In genomic region chr6:168942646-168943045, GRCh38 we compare ENCODE assay signal across 28 cellular contexts.
"Had no signal": no experiment of that assay in that cellular context is flagged by ENCODE, and none has a peak within 500 bp of the region (broad histone marks: within the 10 kb centered on the region; RNA-seq: fewer than 3 reads in every experiment).

No MANE protein-coding gene starts in this region.

- H2AFZ ChIP-seq: neural progenitor cell, parathyroid adenoma had no signal

- H3K4me2 ChIP-seq: neural progenitor cell, smooth muscle cell had no signal

- H3K36me3 ChIP-seq: neural progenitor cell, ovary, spleen, stomach, thoracic aorta, thyroid gland, tibial nerve, upper lobe of left lung, vagina had no signal

- ATAC-seq: naive thymus-derived CD4-positive, alpha-beta T cell; natural killer cell; psoas muscle; sciatic nerve; stimulated activated naive B cell treated with anti-CD40 and anti-IgM and Interleukin-4, amounts not matched to agents 10 μg/mL and 1 μg/mL and 100 μg/mL, for 72 hours had no signal

- H3K79me2 ChIP-seq: parathyroid adenoma had no signal

- H3K4me1 ChIP-seq: neural progenitor cell, parathyroid adenoma, spleen, stomach, thyroid gland, tibial nerve, upper lobe of left lung had no signal

- H3K9me3 ChIP-seq: ovary, psoas muscle, spleen, stomach, thoracic aorta, thyroid gland, tibial nerve, upper lobe of left lung, vagina had no signal

- H3K9ac ChIP-seq: neural progenitor cell, parathyroid adenoma had no signal

- DNase-seq: naive thymus-derived CD4-positive, alpha-beta T cell; natural killer cell; occipital lobe; ovary; posterior cingulate gyrus; psoas muscle; right cardiac atrium; spleen; stimulated activated CD4-positive, alpha-beta T cell treated with anti-CD3 and anti-CD28 coated beads, Interleukin-12 subunit alpha, Interleukin-12 subunit beta, amount 100 ng/mL, for 4 hours; stimulated activated CD4-positive, alpha-beta T cell treated with anti-CD3 and anti-CD28 coated beads, Interleukin-1b, Interleukin-23, amount 100 ng/mL, for 48 hours; stimulated activated CD4-positive, alpha-beta T cell treated with anti-CD3 and anti-CD28 coated beads, Interleukin-4, amount 100 ng/mL, for 1 hour; stimulated activated CD4-positive, alpha-beta T cell treated with anti-CD3 and anti-CD28 coated beads, Interleukin-4, amount 100 ng/mL, for 4 hours; stimulated activated CD8-positive, alpha-beta memory T cell treated with anti-CD3 and anti-CD28 coated beads, Interleukin-4, amount 100 ng/mL, for 48 hours; stimulated activated naive B cell treated with anti-CD40 and anti-IgM and Interleukin-4, amounts not matched to agents 10 μg/mL and 1 μg/mL and 100 μg/mL, for 72 hours; stimulated activated naive CD4-positive, alpha-beta T cell treated with Interleukin-2 at 50 U/mL for 16 hours; stomach; thyroid gland; trophoblast cell; upper lobe of left lung had no signal

- H3K4me3 ChIP-seq: neural progenitor cell, ovary, psoas muscle, skin epidermis, smooth muscle cell, spleen, stomach, thoracic aorta, thyroid gland, tibial nerve, upper lobe of left lung, vagina had no signal

- H3K27me3 ChIP-seq: neural progenitor cell, ovary, stomach, thyroid gland, upper lobe of left lung, vagina had no signal

- H3K27ac ChIP-seq: neural progenitor cell, ovary, parathyroid adenoma, psoas muscle, skin epidermis, spleen, stomach, thoracic aorta, thyroid gland, tibial nerve, upper lobe of left lung, vagina had no signal

- FAIRE-seq: urothelium cell line had no signal
